Comparison of ENCODE assay signal across 28 cellular contexts in genomic region chr11:76148941-76149613, GRCh38. TPM values are rescaled to one million over a fixed set of nuclear protein-coding genes. Genes with fewer than 3 reads are reported as not detected.
A peak's percentile ranks its signal among the peaks of the same experiment; 100 is the strongest.
DNase-seq lines count a peak whose midpoint lies in the region.
"Had no signal": no experiment of that assay in that cellular context is flagged by ENCODE, and none has a peak within 500 bp of the region (broad histone marks: within the 10 kb centered on the region; RNA-seq: fewer than 3 reads in every experiment).

No MANE protein-coding gene starts in this region.

- H3K9me3 ChIP-seq in Karpas-422 (ENCODE audit: low read length), result no peaks in the 10 kb centered on the region
- H3K9me3 ChIP-seq: neutrophil, stomach, thyroid gland had no signal

- no peak overlapping the region for H2AFZ ChIP-seq in Karpas-422 (ENCODE audit: low read length)

- no peak overlapping the region for H3K27ac Mint-ChIP-seq in activated naive CD8-positive, alpha-beta T cell treated with anti-CD3 and anti-CD28 coated beads for 36 hours
- H3K27ac Mint-ChIP-seq: activated CD4-positive, alpha-beta T cell treated with anti-CD3 and anti-CD28 coated beads, Interleukin-2, amount 10 ng/mL, durations not matched to agents 7 days and 5 days; activated T-cell treated with anti-CD3 and anti-CD28 coated beads, Interleukin-2, amount 50 U/mL, for 24 hours had no signal

- no peaks in the 10 kb centered on the region for H3K9me2 ChIP-seq in Karpas-422 (replicated peaks; ENCODE audit: insufficient read depth, low read length)

- H3K4me1 Mint-ChIP-seq in activated naive CD8-positive, alpha-beta T cell treated with anti-CD3 and anti-CD28 coated beads for 36 hours, result peaks cover 18% of the 10 kb centered on the region

- H3K79me2 ChIP-seq in Karpas-422 (ENCODE audit: low read length), result no peaks in the 10 kb centered on the region

- H3K4me3 Mint-ChIP-seq in activated naive CD8-positive, alpha-beta T cell treated with anti-CD3 and anti-CD28 coated beads for 36 hours, result no peak overlapping the region
- H3K4me3 Mint-ChIP-seq: activated CD4-positive, alpha-beta T cell treated with anti-CD3 and anti-CD28 coated beads, Interleukin-2, amount 10 ng/mL, durations not matched to agents 7 days and 5 days; activated T-cell treated with anti-CD3 and anti-CD28 coated beads, Interleukin-2, amount 50 U/mL, for 24 hours; CD4-positive, CD25-positive, alpha-beta regulatory T cell had no signal

- no peaks in the 10 kb centered on the region for H4K20me1 ChIP-seq in Karpas-422 (ENCODE audit: insufficient read depth, low read depth, low read length)

- H3K4me3 ChIP-seq in rectal smooth muscle tissue (ENCODE audit: low read length) (peak overlapping the region; percentile 9), Karpas-422 (ENCODE audit: low read length) (no peak overlapping the region)
- H3K4me3 ChIP-seq: skin epidermis, stomach, thyroid gland had no signal

- peaks cover 16% of the 10 kb centered on the region for H3K27me3 Mint-ChIP-seq in activated naive CD8-positive, alpha-beta T cell treated with anti-CD3 and anti-CD28 coated beads for 36 hours

- peak; percentile 28 for DNase-seq in NCI-H2029 (lab: John Stamatoyannopoulos, UW)
- DNase-seq in NCI-H2029 treated with DMSO at 0.1 percent for 48 hours (lab: John Stamatoyannopoulos, UW), result no peak
- peak; percentile 65 for DNase-seq in NCI-H69 (lab: John Stamatoyannopoulos, UW)
- peak; percentile 26 for DNase-seq in iris pigment epithelial cell (ENCODE audit: low read depth)
- no peak for DNase-seq in activated naive CD8-positive, alpha-beta T cell treated with anti-CD3 and anti-CD28 coated beads for 36 hours
- DNase-seq in Karpas-422, result no peak
- no peak for DNase-seq in stimulated activated CD4-positive, alpha-beta T cell treated with anti-CD3 and anti-CD28 coated beads, Interleukin-4, amount 100 ng/mL, for 24 hours
- DNase-seq: 8988T; activated CD4-positive, alpha-beta T cell treated with anti-CD3 and anti-CD28 coated beads, Interleukin-2, amount 10 ng/mL, durations not matched to agents 7 days and 5 days; activated T-cell treated with anti-CD3 and anti-CD28 coated beads, Interleukin-2, amount 50 U/mL, for 24 hours; CD4-positive, CD25-positive, alpha-beta regulatory T cell; cerebellar nuclear complex; effector CD4-positive, alpha-beta T cell; mammary epithelial cell; NCI-H1092 treated with DMSO at 0.1 percent for 48 hours; NCI-H187 treated with DMSO at 0.1 percent for 48 hours; NCI-H748 treated with DMSO at 0.1 percent for 48 hours; OCI-M1; Right ventricle myocardium superior; stimulated activated CD8-positive, alpha-beta memory T cell treated with anti-CD3 and anti-CD28 coated beads, Interleukin-4, amount 100 ng/mL, for 48 hours; stomach; T1000; thyroid gland had no signal

- H3K36me3 ChIP-seq in rectal smooth muscle tissue (ENCODE audit: control insufficient read depth, insufficient read depth, low read length) (no peaks in the 10 kb centered on the region), Karpas-422 (ENCODE audit: insufficient read depth, low read length) (no peaks in the 10 kb centered on the region)
- H3K36me3 ChIP-seq: neutrophil, stomach, thyroid gland had no signal

- H3K9me3 Mint-ChIP-seq in activated naive CD8-positive, alpha-beta T cell treated with anti-CD3 and anti-CD28 coated beads for 36 hours, result no peaks in the 10 kb centered on the region
- H3K9me3 Mint-ChIP-seq: activated CD4-positive, alpha-beta T cell treated with anti-CD3 and anti-CD28 coated beads, Interleukin-2, amount 10 ng/mL, durations not matched to agents 7 days and 5 days; activated T-cell treated with anti-CD3 and anti-CD28 coated beads, Interleukin-2, amount 50 U/mL, for 24 hours had no signal

- H3K27ac ChIP-seq in rectal smooth muscle tissue (ENCODE audit: low read depth, low read length), result no peak overlapping the region
- no peak overlapping the region for H3K27ac ChIP-seq in Karpas-422 (ENCODE audit: low read length)
- H3K27ac ChIP-seq: epithelial cell of prostate, neutrophil, skin epidermis, stomach, thyroid gland had no signal

- no peak overlapping the region for H3K9ac ChIP-seq in rectal smooth muscle tissue (ENCODE audit: low read length)
- no peak overlapping the region for H3K9ac ChIP-seq in Karpas-422 (ENCODE audit: low read length)

- H3K27me3 ChIP-seq in rectal smooth muscle tissue (ENCODE audit: control insufficient read depth, insufficient read depth, low read length), result no peaks in the 10 kb centered on the region
- H3K27me3 ChIP-seq in Karpas-422 (ENCODE audit: low read length), result no peaks in the 10 kb centered on the region
- H3K27me3 ChIP-seq: thyroid gland had no signal

- no peaks in the 10 kb centered on the region for H3K4me1 ChIP-seq in rectal smooth muscle tissue (ENCODE audit: control insufficient read depth, insufficient read depth, low read length)
- peaks cover 22% of the 10 kb centered on the region for H3K4me1 ChIP-seq in Karpas-422 (ENCODE audit: low read length)

- H3K4me2 ChIP-seq in Karpas-422 (ENCODE audit: low read depth, low read length, poor library complexity, severe bottlenecking), result no peak overlapping the region

- H3K36me3 Mint-ChIP-seq in activated naive CD8-positive, alpha-beta T cell treated with anti-CD3 and anti-CD28 coated beads for 36 hours, result peaks cover 1% of the 10 kb centered on the region
- H3K36me3 Mint-ChIP-seq: CD4-positive, CD25-positive, alpha-beta regulatory T cell had no signal

RNA-seq across cellular contexts. Expression of gene WNT11, which starts 57.2 kb away (rescaled TPM):
- not detected for total RNA-seq in activated naive CD8-positive, alpha-beta T cell treated with anti-CD3 and anti-CD28 coated beads for 36 hours
- 0.07 and 0.30 TPM in 2 replicates for total RNA-seq in Karpas-422 (2014; rRNA removed; shearing (Covaris generic); ENCODE audit: low replicate concordance)
- total RNA-seq: activated CD4-positive, alpha-beta T cell treated with anti-CD3 and anti-CD28 coated beads, Interleukin-2, amount 10 ng/mL, durations not matched to agents 7 days and 5 days; CD4-positive, CD25-positive, alpha-beta regulatory T cell; LHCN-M2 had no signal

Comparison
In these comparisons a context has a peak if more than half of its experiments do, and no peak if none do; other contexts are left out.
1. DNase-seq: peak in NCI-H2029 (single experiment), NCI-H69 (single experiment) and iris pigment epithelial cell (single experiment); none in NCI-H2029 treated with DMSO at 0.1 percent for 48 hours (single experiment), activated naive CD8-positive, alpha-beta T cell treated with anti-CD3 and anti-CD28 coated beads for 36 hours (single experiment), Karpas-422 (single experiment) and stimulated activated CD4-positive, alpha-beta T cell treated with anti-CD3 and anti-CD28 coated beads, Interleukin-4, amount 100 ng/mL, for 24 hours (single experiment).